In the genomic region with DNA sequence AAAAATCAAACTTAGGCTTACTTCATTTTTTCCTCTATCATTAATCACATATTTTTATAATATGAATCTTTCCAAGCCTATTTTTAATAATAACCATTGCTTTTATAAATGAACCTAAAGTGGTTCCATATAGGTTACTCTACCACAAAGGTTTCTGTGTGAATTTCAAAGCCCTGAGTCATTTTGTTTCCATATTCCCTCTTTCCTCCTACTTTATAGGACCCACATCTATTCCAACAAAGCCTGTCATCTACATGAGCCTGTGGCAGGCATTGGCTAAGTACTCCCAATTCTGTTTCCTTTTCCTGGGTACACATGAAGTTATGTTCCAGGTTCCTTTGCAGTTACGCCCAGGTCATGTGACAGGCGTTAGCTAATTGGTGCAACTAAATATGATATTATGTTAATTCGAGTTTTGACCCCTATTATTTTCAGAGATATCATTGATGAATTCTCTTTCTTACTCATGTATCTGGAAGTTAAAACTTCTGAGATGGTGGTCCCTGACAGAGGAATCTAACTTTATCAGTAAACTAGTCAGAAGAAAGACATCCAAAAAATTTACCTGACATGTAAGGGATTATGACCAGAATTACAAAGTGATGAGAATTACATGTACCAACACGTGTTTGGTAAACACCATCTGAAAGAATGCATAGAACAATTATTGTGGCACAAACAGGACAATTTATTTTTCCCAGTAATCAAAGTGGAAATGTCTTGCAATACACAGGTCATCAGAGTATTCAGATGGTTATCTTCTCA, we compare ENCODE assay signal across 37 cellular contexts.
"Had no signal": no experiment of that assay in that cellular context is flagged by ENCODE, and none has a peak within 500 bp of the region (broad histone marks: within the 10 kb centered on the region; RNA-seq: fewer than 3 reads in every experiment).

No MANE protein-coding gene starts in this region.

- FAIRE-seq: RCC 7860 had no signal

- H3K4me3 ChIP-seq: cardiac muscle cell, PC-9 had no signal

- H3K9me3 Mint-ChIP-seq: activated naive CD8-positive, alpha-beta T cell treated with anti-CD3 and anti-CD28 coated beads for 36 hours; activated T-helper 1 cell treated with anti-CD3 and anti-CD28 coated beads, Interleukin-12 subunit alpha, Interleukin-12 subunit beta, Interleukin-2, Interleukin-4 antibody, amounts not matched to agents 30 ng/mL and 10 ng/mL and 1 ng/mL, durations not matched to agents 14 hours and 24 hours and 36 hours had no signal

- ATAC-seq: activated T-cell treated with anti-CD3 and anti-CD28 coated beads, Interleukin-2, amount 50 U/mL, for 4 hours had no signal

- H3K27ac ChIP-seq: brain microvascular endothelial cell, cardiac muscle cell, PC-9, RWPE1, VCaP had no signal

- H3K4me3 Mint-ChIP-seq: activated B cell treated with CpG ODN at 0.5 μM for 24 hours; activated CD4-positive, alpha-beta memory T cell treated with anti-CD3 and anti-CD28 coated beads for 36 hours; activated naive CD8-positive, alpha-beta T cell treated with anti-CD3 and anti-CD28 coated beads for 36 hours; activated T-cell treated with anti-CD3 and anti-CD28 coated beads, Interleukin-2, amount 50 U/mL, for 4 hours; activated T-helper 1 cell treated with anti-CD3 and anti-CD28 coated beads, Interleukin-12 subunit alpha, Interleukin-12 subunit beta, Interleukin-2, Interleukin-4 antibody, amounts not matched to agents 30 ng/mL and 10 ng/mL and 1 ng/mL, durations not matched to agents 14 hours and 24 hours and 36 hours; central memory CD8-positive, alpha-beta T cell had no signal

- H3K27me3 ChIP-seq: brain microvascular endothelial cell, cardiac muscle cell had no signal

- H3K36me3 Mint-ChIP-seq: activated CD4-positive, alpha-beta memory T cell treated with anti-CD3 and anti-CD28 coated beads for 36 hours; activated naive CD8-positive, alpha-beta T cell treated with anti-CD3 and anti-CD28 coated beads for 36 hours had no signal

- H3K27ac Mint-ChIP-seq: activated B cell treated with CpG ODN at 0.5 μM for 24 hours; activated CD4-positive, alpha-beta memory T cell treated with anti-CD3 and anti-CD28 coated beads for 36 hours; activated naive CD8-positive, alpha-beta T cell treated with anti-CD3 and anti-CD28 coated beads for 36 hours; activated T-helper 1 cell treated with anti-CD3 and anti-CD28 coated beads, Interleukin-12 subunit alpha, Interleukin-12 subunit beta, Interleukin-2, Interleukin-4 antibody, amounts not matched to agents 30 ng/mL and 10 ng/mL and 1 ng/mL, durations not matched to agents 14 hours and 24 hours and 36 hours had no signal

- H3K36me3 ChIP-seq: brain microvascular endothelial cell, cardiac muscle cell had no signal

- H3K4me1 Mint-ChIP-seq: activated B cell treated with CpG ODN at 0.5 μM for 24 hours; activated naive CD8-positive, alpha-beta T cell treated with anti-CD3 and anti-CD28 coated beads for 36 hours; central memory CD8-positive, alpha-beta T cell had no signal

- H3K4me2 ChIP-seq: PC-9 had no signal

- DNase-seq: activated B cell treated with CpG ODN at 0.5 μM for 24 hours; activated CD4-positive, alpha-beta memory T cell treated with anti-CD3 and anti-CD28 coated beads for 36 hours; activated CD4-positive, alpha-beta T cell treated with anti-CD3 and anti-CD28 coated beads for 4 hours; activated CD4-positive, alpha-beta T cell treated with anti-CD3 and anti-CD28 coated beads, Interleukin-2, amount 50 U/mL, for 1 hour; activated CD4-positive, CD25-positive, alpha-beta regulatory T cell treated with anti-CD3 and anti-CD28 coated beads, Interleukin-2, amount 50 U/mL, for 72 hours; activated CD8-positive, alpha-beta memory T cell treated with anti-CD3 and anti-CD28 coated beads, Interleukin-2, amount 50 U/mL, for 4 hours; activated effector memory CD4-positive, alpha-beta T cell treated with anti-CD3 and anti-CD28 coated beads, Interleukin-2, amount 50 U/mL, for 16 hours; activated naive CD4-positive, alpha-beta T cell; activated naive CD4-positive, alpha-beta T cell treated with anti-CD3 and anti-CD28 coated beads, Interleukin-2, amount 50 U/mL, for 16 hours; activated naive CD8-positive, alpha-beta T cell treated with anti-CD3 and anti-CD28 coated beads for 36 hours; activated T-cell treated with anti-CD3 and anti-CD28 coated beads for 4 hours; activated T-cell treated with anti-CD3 and anti-CD28 coated beads, Interleukin-2, amount 50 U/mL, for 4 hours; amniotic stem cell; aorta; brain microvascular endothelial cell; Kasumi-1; MM.1S; MV-4-11; NCI-H1092; NCI-H1436 treated with DMSO at 0.1 percent for 48 hours; NCI-H1694 treated with DMSO at 0.1 percent for 48 hours; NCI-H2029; NCI-H510A; NCI-H526; NCI-H748 treated with DMSO at 0.1 percent for 48 hours; PC-9; Right ventricle myocardium superior; SW 1271; T-helper 1 cell; T-helper 2 cell; T-helper 9 cell had no signal

- H3K27me3 Mint-ChIP-seq: activated B cell treated with CpG ODN at 0.5 μM for 24 hours; activated CD4-positive, alpha-beta memory T cell treated with anti-CD3 and anti-CD28 coated beads for 36 hours; activated naive CD8-positive, alpha-beta T cell treated with anti-CD3 and anti-CD28 coated beads for 36 hours; central memory CD8-positive, alpha-beta T cell had no signal
